17 cellular contexts compared by ENCODE assay signal in the genomic region with DNA sequence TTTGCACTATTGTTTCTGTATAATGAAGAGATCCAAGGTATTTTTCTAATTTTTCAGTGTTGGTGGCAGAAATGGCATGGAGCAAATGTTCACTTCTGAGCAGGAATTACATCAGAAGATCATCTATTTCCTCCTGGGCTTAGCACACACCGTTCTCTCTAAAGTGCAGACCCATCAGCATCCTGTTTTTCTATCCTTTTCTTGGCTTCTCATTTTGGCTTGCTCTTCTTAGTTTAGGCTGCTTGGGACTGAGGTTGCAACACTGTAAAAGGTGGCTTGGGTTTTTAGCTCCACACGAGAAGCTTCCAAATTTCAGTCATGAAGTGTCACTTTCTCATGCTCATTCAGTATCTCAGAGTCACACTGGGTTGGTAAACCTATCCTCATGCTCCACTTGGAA.
DNase-seq lines count a peak whose midpoint lies in the region; ATAC-seq and TF ChIP-seq lines count a peak whose summit lies in the region.
"Had no signal": no experiment of that assay in that cellular context is flagged by ENCODE, and none has a peak within 500 bp of the region (broad histone marks: within the 10 kb centered on the region; RNA-seq: fewer than 3 reads in every experiment).

No MANE protein-coding gene starts in this region.

- H3K4me3 ChIP-seq in GM23248 (no peak overlapping the region), SJSA1 (no peak overlapping the region), fibroblast of mammary gland (ENCODE audit: control insufficient read depth, low read depth, low read length) (no peak overlapping the region), osteoblast (ENCODE audit: insufficient read depth, low read length) (no peak overlapping the region)
- H3K4me3 ChIP-seq: GM23338 had no signal

- H3K27me3 ChIP-seq in GM23248 (replicated peaks; ENCODE audit: insufficient read depth) (no peaks in the 10 kb centered on the region), SJSA1 (replicated peaks) (no peaks in the 10 kb centered on the region), osteoblast (ENCODE audit: insufficient read depth, low read length) (no peaks in the 10 kb centered on the region)

- WGBS in GM23248 (ENCODE audit: low coverage in 1 of 2, low lambda C conversion rate in 2 of 2, missing lambda C conversion rate in 2 of 2), 2 experiments, result 27 to 35% methylated on average over 2 of the region's 2 CpGs

- H2AFZ ChIP-seq in GM23248 (peak overlapping the region; percentile 56), osteoblast (ENCODE audit: low read length) (peak overlapping the region; percentile 64)
- H2AFZ ChIP-seq: GM23338 had no signal

- peaks cover 26% of the 10 kb centered on the region; the same call in 1 of the 2 replicates for H3F3A ChIP-seq in GM23248 (ENCODE audit: insufficient read depth)

- H3K36me3 ChIP-seq in GM23248 (ENCODE audit: low read depth) (no peaks in the 10 kb centered on the region), SJSA1 (no peaks in the 10 kb centered on the region), osteoblast (ENCODE audit: insufficient read depth, low read length) (no peaks in the 10 kb centered on the region)

- TF ChIP-seq CTCF in fibroblast of mammary gland (conservative IDR thresholded peaks at IDR 0.05; ENCODE audit: control insufficient read depth, insufficient read depth, low read depth, low read length) (no peak), osteoblast (IDR thresholded peaks at IDR 0.05; ENCODE audit: extremely low read depth, low read depth, low read length) (no peak)

- no peak for ATAC-seq in esophagus mucosa
- no peak for ATAC-seq in HG03432 (IDR thresholded peaks at IDR 0.05; ENCODE audit: unreplicated experiment)
- ATAC-seq in HG03280 (IDR thresholded peaks at IDR 0.05; ENCODE audit: unreplicated experiment), result no peak
- ATAC-seq: GM23338, HCT116, Right ventricle myocardium inferior had no signal

- no peaks in the 10 kb centered on the region for H4K20me1 ChIP-seq in GM23248 (ENCODE audit: insufficient read depth)
- H4K20me1 ChIP-seq in osteoblast (ENCODE audit: insufficient read depth, low read length), result no peaks in the 10 kb centered on the region

- in situ Hi-C loops in GM23248 (cut with MboI), result no loop called here

- H3K9me2 ChIP-seq in GM23248 (ENCODE audit: insufficient read depth), result no peaks in the 10 kb centered on the region

- peak overlapping the region; percentile 61 for H3K4me2 ChIP-seq in GM23248 (ENCODE audit: unreplicated experiment)
- no peak overlapping the region for H3K4me2 ChIP-seq in osteoblast (ENCODE audit: insufficient read depth, low read length)
- H3K4me2 ChIP-seq: GM23338 had no signal

- H3K27ac ChIP-seq in GM23248 (peak overlapping the region; percentile 41), SJSA1 (peak overlapping the region; percentile 16; the same call in 1 of the 2 replicates), osteoblast (ENCODE audit: low read depth, low read length) (no peak overlapping the region)

- no peaks in the 10 kb centered on the region for H3K79me2 ChIP-seq in GM23248 (ENCODE audit: insufficient read depth)
- H3K79me2 ChIP-seq in osteoblast (ENCODE audit: insufficient read depth, low read length), result no peaks in the 10 kb centered on the region

- no peak overlapping the region for H3K9ac ChIP-seq in GM23248

- peaks cover 42% of the 10 kb centered on the region for H3K4me1 ChIP-seq in GM23248 (ENCODE audit: insufficient read depth)
- H3K4me1 ChIP-seq in SJSA1 (replicated peaks), result peaks cover 12% of the 10 kb centered on the region
- H3K4me1 ChIP-seq in osteoblast (ENCODE audit: insufficient read depth, low read length), result peaks cover 13% of the 10 kb centered on the region

- no peaks in the 10 kb centered on the region for H3K9me3 ChIP-seq in GM23248 (ENCODE audit: low read depth)
- H3K9me3 ChIP-seq in SJSA1 (replicated peaks), result no peaks in the 10 kb centered on the region
- H3K9me3 ChIP-seq in osteoblast (ENCODE audit: low read depth, low read length), result no peaks in the 10 kb centered on the region

- DNase-seq in GM23248 (peak; percentile 24), SJSA1 (ENCODE audit: low read depth in 1 of 2, low spot score in 2 of 2) (no peak), fibroblast of mammary gland (ENCODE audit: low read depth) (peak; percentile 52), osteoblast (ENCODE audit: insufficient read length, low spot score, missing footprints) (no peak), LoVo (ENCODE audit: low spot score) (no peak)
- DNase-seq: C1 segment of cervical spinal cord; NCI-H1092 treated with DMSO at 0.1 percent for 48 hours; NCI-H1694 treated with DMSO at 0.1 percent for 48 hours; NCI-H510A; NCI-H748 treated with DMSO at 0.1 percent for 48 hours; NK-92 treated with Interleukin-12 subunit alpha and Interleukin-12 subunit beta, amount 100 ng/mL, for 24 hours had no signal

Comparison
In these comparisons a context has a peak if more than half of its experiments do, and no peak if none do; other contexts are left out.
1. DNase-seq: peak in GM23248 (single experiment) and fibroblast of mammary gland (single experiment); none in SJSA1 (0 of 2), osteoblast (single experiment) and LoVo (single experiment).